ENCODE assay signal across 20 cellular contexts in genomic region chr1:22761821-22762220, GRCh38.
"Had no signal": no experiment of that assay in that cellular context is flagged by ENCODE, and none has a peak within 500 bp of the region (broad histone marks: within the 10 kb centered on the region; RNA-seq: fewer than 3 reads in every experiment).

No MANE protein-coding gene starts in this region.

- DNase-seq: activated B cell treated with CpG ODN at 0.5 μM for 24 hours; activated CD4-positive, alpha-beta memory T cell treated with anti-CD3 and anti-CD28 coated beads, Interleukin-2, amount 10 ng/mL, durations not matched to agents 7 days and 5 days; activated CD4-positive, alpha-beta T cell treated with anti-CD3 and anti-CD28 coated beads for 48 hours; activated CD8-positive, alpha-beta memory T cell treated with anti-CD3 and anti-CD28 coated beads, Interleukin-2, amount 10 ng/mL, durations not matched to agents 7 days and 5 days; amniotic stem cell; brain microvascular endothelial cell; central memory CD4-positive, alpha-beta T cell; colonic mucosa; effector CD4-positive, alpha-beta T cell; heart left ventricle; mesendoderm; natural killer cell; pancreas; stimulated activated CD4-positive, alpha-beta T cell treated with anti-CD3 and anti-CD28 coated beads, Interleukin-4, amount 100 ng/mL, for 1 hour; stimulated activated naive CD8-positive, alpha-beta T cell treated with anti-CD3 and anti-CD28 coated beads, Interleukin-15, amount 100 ng/mL, for 72 hours; T-helper 9 cell; upper lobe of right lung had no signal

- H3K27ac ChIP-seq: brain microvascular endothelial cell, colonic mucosa, heart left ventricle, neutrophil, pancreas, thoracic aorta, upper lobe of right lung had no signal

- ATAC-seq: activated CD8-positive, alpha-beta memory T cell treated with anti-CD3 and anti-CD28 coated beads, Interleukin-2, amount 10 ng/mL, durations not matched to agents 7 days and 5 days; natural killer cell; pancreas; sciatic nerve; stimulated activated naive CD8-positive, alpha-beta T cell treated with anti-CD3 and anti-CD28 coated beads, Interleukin-15, amount 100 ng/mL, for 72 hours; upper lobe of right lung had no signal
